In genomic region chr10:3095373-3096139, GRCh38 we compare ENCODE assay signal across 8 cellular contexts. TPM values are rescaled to one million over a fixed set of nuclear protein-coding genes. Genes with fewer than 3 reads are reported as not detected.
DNase-seq lines count a peak whose midpoint lies in the region; ATAC-seq and TF ChIP-seq lines count a peak whose summit lies in the region.

No MANE protein-coding gene starts in this region.

- H3K27me3 ChIP-seq in esophagus squamous epithelium (no peaks in the 10 kb centered on the region), osteoblast (ENCODE audit: insufficient read depth, low read length) (no peaks in the 10 kb centered on the region), upper lobe of left lung (no peaks in the 10 kb centered on the region)

- POLR2A ChIA-PET in activated CD8-positive, alpha-beta T cell treated with anti-CD3 and anti-CD28 coated beads for 36 hours (lab: Charles Lee) = interaction anchor here (0.9 to 2.4 kb wide), 5 partner anchors 17 to 41 kb away, joined by 3 to 16 read pairs (median 4); no protein-coding TSS in a partner anchor

- H3K27ac ChIP-seq in esophagus squamous epithelium (peak overlapping the region; percentile 76 to 91 (median 84)), osteoblast (ENCODE audit: low read depth, low read length) (peak overlapping the region; percentile 99), upper lobe of left lung (peak overlapping the region; percentile 45 to 77 (median 60))

- peaks cover 63% of the 10 kb centered on the region for H3K79me2 ChIP-seq in osteoblast (ENCODE audit: insufficient read depth, low read length)

- H3K9me3 ChIP-seq in esophagus squamous epithelium (no peaks in the 10 kb centered on the region), osteoblast (ENCODE audit: low read depth, low read length) (no peaks in the 10 kb centered on the region), upper lobe of left lung (no peaks in the 10 kb centered on the region)

- peak overlapping the region in 3 of 4 donors; percentile 1 to 47 (median 17) for H3K4me3 ChIP-seq in esophagus squamous epithelium
- H3K4me3 ChIP-seq in osteoblast (ENCODE audit: insufficient read depth, low read length) = peak overlapping the region; percentile 43
- H3K4me3 ChIP-seq in upper lobe of left lung = peak overlapping the region in 3 of 4 donors; percentile 5 to 11 (median 5)

- in situ Hi-C loops in KBM-7 (cut with MboI; ENCODE audit: low pct_unique_long_range_greater_than_20kb, low sequenced_read_pairs) = no loop called here

- CTCF ChIA-PET in activated CD8-positive, alpha-beta T cell treated with anti-CD3 and anti-CD28 coated beads for 36 hours (lab: Charles Lee) = interaction anchor here (0.9 kb wide), 2 partner anchors 24 to 25 kb away, joined by 3 to 4 read pairs; no protein-coding TSS in a partner anchor

- H3K27me3 Mint-ChIP-seq in activated CD8-positive, alpha-beta T cell treated with anti-CD3 and anti-CD28 coated beads for 36 hours = no peaks in the 10 kb centered on the region

- peak overlapping the region; percentile 5 for H3K4me3 Mint-ChIP-seq in activated CD8-positive, alpha-beta T cell treated with anti-CD3 and anti-CD28 coated beads for 36 hours

- no peak for TF ChIP-seq POLR2A in esophagus squamous epithelium (IDR thresholded peaks at IDR 0.05)
- TF ChIP-seq POLR2A in upper lobe of left lung (IDR thresholded peaks at IDR 0.05) = no peak

- peak overlapping the region; percentile 74 for H3K27ac Mint-ChIP-seq in activated CD8-positive, alpha-beta T cell treated with anti-CD3 and anti-CD28 coated beads for 36 hours

- peak overlapping the region; percentile 71 for H3K4me2 ChIP-seq in osteoblast (ENCODE audit: insufficient read depth, low read length)

- intact Hi-C loops in activated CD8-positive, alpha-beta T cell treated with anti-CD3 and anti-CD28 coated beads for 36 hours (cut with micrococcal nuclease) = no loop called here
- intact Hi-C loops in esophagus squamous epithelium (cut with DNase I) = no loop called here

- H3K36me3 ChIP-seq in esophagus squamous epithelium (peaks cover 0 to 15% (median 0%) of the 10 kb centered on the region in 3 donors), osteoblast (ENCODE audit: insufficient read depth, low read length) (peaks cover 10% of the 10 kb centered on the region), upper lobe of left lung (no peaks in the 10 kb centered on the region)

- peak in 2 of 3 experiments; percentile 18 to 19 for DNase-seq in activated CD8-positive, alpha-beta memory T cell treated with anti-CD3 and anti-CD28 coated beads for 48 hours (ENCODE audit: low read depth in 2 of 3, low spot score in 2 of 3)
- DNase-seq in activated CD8-positive, alpha-beta memory T cell treated with anti-CD3 and anti-CD28 coated beads for 24 hours = no peak
- DNase-seq in KBM-7 (peak; percentile 86), esophagus squamous epithelium (lab: John Stamatoyannopoulos, UW) (no peak), osteoblast (ENCODE audit: insufficient read length, low spot score, missing footprints) (peak; percentile 95), upper lobe of left lung (peak in 1 of 2 donors; percentile 56), ureter (ENCODE audit: low spot score) (no peak)
- peak; percentile 82 for DNase-seq in activated CD8-positive, alpha-beta T cell treated with anti-CD3 and anti-CD28 coated beads for 36 hours

- TF ChIP-seq CTCF in activated CD8-positive, alpha-beta T cell treated with anti-CD3 and anti-CD28 coated beads for 36 hours (IDR thresholded peaks at IDR 0.05) = no peak
- no peak for TF ChIP-seq CTCF in esophagus squamous epithelium (IDR thresholded peaks at IDR 0.05)
- no peak for TF ChIP-seq CTCF in osteoblast (IDR thresholded peaks at IDR 0.05; ENCODE audit: extremely low read depth, low read depth, low read length)
- TF ChIP-seq CTCF in upper lobe of left lung (IDR thresholded peaks at IDR 0.05) = no peak

- peak in 3 of 4 donors; percentile 3 to 25 (median 6) for TF ChIP-seq EP300 in upper lobe of left lung (IDR thresholded peaks at IDR 0.05)

- WGBS in esophagus squamous epithelium, 2 donors = 5 to 7% methylated on average over 17 of the region's 17 CpGs
- WGBS in upper lobe of left lung, 2 donors = 37 to 43% methylated on average over 17 of the region's 17 CpGs

- ATAC-seq in activated CD8-positive, alpha-beta T cell treated with anti-CD3 and anti-CD28 coated beads for 36 hours = peak; percentile 79
- peak; percentile 52 to 86 for ATAC-seq in upper lobe of left lung (ENCODE audit: low FRiP score in 2 of 2)

- no peaks in the 10 kb centered on the region for H3K9me3 Mint-ChIP-seq in activated CD8-positive, alpha-beta T cell treated with anti-CD3 and anti-CD28 coated beads for 36 hours

- H4K20me1 ChIP-seq in osteoblast (ENCODE audit: insufficient read depth, low read length) = no peaks in the 10 kb centered on the region

- peaks cover 24 to 90% (median 46%) of the 10 kb centered on the region in 3 donors for H3K4me1 ChIP-seq in esophagus squamous epithelium
- peaks cover 60% of the 10 kb centered on the region for H3K4me1 ChIP-seq in osteoblast (ENCODE audit: insufficient read depth, low read length)
- peaks cover 10 to 50% (median 16%) of the 10 kb centered on the region in 4 donors for H3K4me1 ChIP-seq in upper lobe of left lung

- H2AFZ ChIP-seq in osteoblast (ENCODE audit: low read length) = peak overlapping the region; percentile 42

- H3K4me1 Mint-ChIP-seq in activated CD8-positive, alpha-beta T cell treated with anti-CD3 and anti-CD28 coated beads for 36 hours (ENCODE audit: low read depth) = peaks cover 65% of the 10 kb centered on the region

- peaks cover 71% of the 10 kb centered on the region for H3K36me3 Mint-ChIP-seq in activated CD8-positive, alpha-beta T cell treated with anti-CD3 and anti-CD28 coated beads for 36 hours (ENCODE audit: low read depth)

RNA-seq across cellular contexts. Expression of gene PFKP, which starts 28.2 kb away (rescaled TPM):
- 100 to 1,000 TPM; 217 to 219 TPM for total RNA-seq in activated CD8-positive, alpha-beta T cell treated with anti-CD3 and anti-CD28 coated beads for 36 hours
- total RNA-seq in esophagus squamous epithelium (10 to 100 TPM; 69.7 to 94.0 (median 86.4) TPM), osteoblast (71.6 and 80.0 TPM in 2 replicates), upper lobe of left lung (10 to 100 TPM; 18.9 to 42.1 (median 30.8) TPM), ureter (67.8 TPM)

Comparison
In these comparisons a context has a peak if more than half of its experiments do, and no peak if none do; other contexts are left out.
1. DNase-seq: peak in activated CD8-positive, alpha-beta memory T cell treated with anti-CD3 and anti-CD28 coated beads for 48 hours (2 of 3), KBM-7 (single experiment), activated CD8-positive, alpha-beta T cell treated with anti-CD3 and anti-CD28 coated beads for 36 hours (single experiment) and osteoblast (single experiment); none in activated CD8-positive, alpha-beta memory T cell treated with anti-CD3 and anti-CD28 coated beads for 24 hours (single experiment), esophagus squamous epithelium (single experiment) and ureter (single experiment).
2. Peak in every context shown above with its lines, with median percentiles within 50 percentile points of each other: H3K27ac ChIP-seq and H3K4me3 ChIP-seq.